10 cellular contexts compared by ENCODE assay signal in the genomic region with DNA sequence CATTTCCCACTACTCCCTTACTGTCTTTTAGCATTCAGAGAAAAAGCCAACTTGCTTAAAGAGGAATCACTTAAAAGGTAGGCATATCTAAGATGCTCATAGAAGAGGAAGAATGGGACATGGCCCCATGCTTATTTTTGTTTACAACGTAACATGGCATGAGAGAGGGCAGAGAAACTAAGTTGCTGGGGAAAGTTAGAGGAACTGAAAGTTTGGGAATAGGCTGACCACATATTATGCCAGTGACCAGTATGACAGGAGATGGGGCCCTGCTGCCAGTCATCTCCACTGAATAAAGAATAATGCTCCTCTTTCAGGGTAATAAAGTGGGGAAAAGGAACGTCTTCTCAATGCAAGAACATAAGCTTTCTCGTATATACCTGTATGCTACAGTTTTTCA. TPM values are rescaled to one million over a fixed set of nuclear protein-coding genes. Genes with fewer than 3 reads are reported as not detected.
A peak's percentile ranks its signal among the peaks of the same experiment; 100 is the strongest.
DNase-seq lines count a peak whose midpoint lies in the region; ATAC-seq, FAIRE-seq and TF ChIP-seq lines count a peak whose summit lies in the region.
"Had no signal": no experiment of that assay in that cellular context is flagged by ENCODE, and none has a peak within 500 bp of the region (broad histone marks: within the 10 kb centered on the region; RNA-seq: fewer than 3 reads in every experiment).

No MANE protein-coding gene starts in this region.

- peaks cover 6% of the 10 kb centered on the region for H3K36me3 Mint-ChIP-seq in endothelial cell (ENCODE audit: low read depth, unreplicated experiment)

- FAIRE-seq in GM12892 (lab: Jason Lieb, UNC) (peak; percentile 53), pancreas (lab: Jason Lieb, UNC) (no peak)

- H3K4me1 Mint-ChIP-seq in endothelial cell (ENCODE audit: unreplicated experiment): peaks cover 35% of the 10 kb centered on the region

- H3K36me3 ChIP-seq in pancreas (no peaks in the 10 kb centered on the region), MG63 (no peaks in the 10 kb centered on the region)

- DNase-seq in GM12892 (ENCODE audit: insufficient read length) (no peak), OCI-M1 (lab: John Stamatoyannopoulos, UW) (peak; percentile 91), endothelial cell (ENCODE audit: low spot score) (no peak), pancreas (no peak), MG63 (no peak)
- DNase-seq: nucleus accumbens, WERI-Rb-1 had no signal

- 40 to 56% methylated on average over 3 of the region's 3 CpGs for WGBS in pancreas, 2 donors

- H3K4me3 ChIP-seq in pancreas: peak overlapping the region in 2 of 4 donors; percentile 86 to 90
- H3K4me3 ChIP-seq in MG63: no peak overlapping the region

- H3K4me1 ChIP-seq in pancreas: peaks cover 0 to 30% (median 24%) of the 10 kb centered on the region in 3 donors

- ATAC-seq in pancreas (no peak), GM19324 (IDR thresholded peaks at IDR 0.05; ENCODE audit: low FRiP score, unreplicated experiment) (no peak), GM21619 (IDR thresholded peaks at IDR 0.05; ENCODE audit: unreplicated experiment) (no peak), GM21447 (IDR thresholded peaks at IDR 0.05; ENCODE audit: unreplicated experiment) (no peak)

- H3K27me3 Mint-ChIP-seq in endothelial cell (ENCODE audit: unreplicated experiment): peaks cover 15% of the 10 kb centered on the region

- no peak for TF ChIP-seq POLR2A in GM12892 (IDR thresholded peaks at IDR 0.05; ENCODE audit: low read depth, low read length)

- TF ChIP-seq CTCF in endothelial cell (IDR thresholded peaks at IDR 0.05; ENCODE audit: unreplicated experiment) (no peak), pancreas (IDR thresholded peaks at IDR 0.05) (no peak)

- H3K27me3 ChIP-seq in pancreas (no peaks in the 10 kb centered on the region), MG63 (no peaks in the 10 kb centered on the region)

- peak overlapping the region; percentile 94 to 97 (median 96) for H3K27ac ChIP-seq in pancreas
- H3K27ac ChIP-seq: WERI-Rb-1 had no signal

- peak overlapping the region; percentile 45 for H3K4me3 Mint-ChIP-seq in endothelial cell (ENCODE audit: unreplicated experiment)

- H3K9me3 ChIP-seq in pancreas (no peaks in the 10 kb centered on the region), MG63 (no peaks in the 10 kb centered on the region)

- intact Hi-C loops in pancreas (cut with DNase I): no loop called here

- H3K27ac Mint-ChIP-seq in endothelial cell (ENCODE audit: unreplicated experiment): peak overlapping the region; percentile 45

- H3K9me3 Mint-ChIP-seq in endothelial cell (ENCODE audit: unreplicated experiment): no peaks in the 10 kb centered on the region

RNA-seq across cellular contexts. Expression of a gene that starts 1.9 kb away (rescaled TPM):
- polyA plus RNA-seq in GM12892 (2012; ENCODE audit: missing spikeins): 4.8 TPM
- total RNA-seq in endothelial cell (ENCODE audit: unreplicated experiment): 7.7 TPM
- total RNA-seq in pancreas: 10 to 100 TPM in 1 of 6 donors, 1 to 10 TPM in 5; 6.5 to 11.5 (median 7.4) TPM
- 1 to 10 TPM; 4.8 to 6.9 TPM for polyA plus RNA-seq in pancreas
- 2.0 and 3.5 TPM in 2 replicates for total RNA-seq in MG63 (2014; rRNA removed; shearing (Covaris generic); ENCODE audit: low replicate concordance)

RNA-seq across cellular contexts. Expression of a gene that starts 2.3 kb away (rescaled TPM):
- 0.68 TPM for polyA plus RNA-seq in GM12892 (2012; ENCODE audit: missing spikeins)
- 6.7 TPM for total RNA-seq in endothelial cell (ENCODE audit: unreplicated experiment)
- 10 to 100 TPM in 2 of 6 donors, 1 to 10 TPM in 4; 4.2 to 12.5 (median 8.3) TPM for total RNA-seq in pancreas
- polyA plus RNA-seq in pancreas: 1 to 10 TPM; 7.3 to 7.4 TPM
- total RNA-seq in MG63 (2014; rRNA removed; shearing (Covaris generic); ENCODE audit: low replicate concordance): not detected in 2 replicates

RNA-seq across cellular contexts. Expression of a gene that starts 15.4 kb away (rescaled TPM):
- 8.4 TPM for polyA plus RNA-seq in GM12892 (2012; ENCODE audit: missing spikeins)
- 10.7 TPM for total RNA-seq in endothelial cell (ENCODE audit: unreplicated experiment)
- 10 to 100 TPM in 5 of 6 donors, 1 to 10 TPM in 1; 8.3 to 13.4 (median 11.9) TPM for total RNA-seq in pancreas
- polyA plus RNA-seq in pancreas: 1 to 10 TPM; 5.4 to 8.5 TPM
- total RNA-seq in MG63 (2014; rRNA removed; shearing (Covaris generic); ENCODE audit: low replicate concordance): 12.9 and 17.0 TPM in 2 replicates
